ENCODE assay signal across 14 cellular contexts in genomic region chr14:23077962-23078361, GRCh38. TPM values are rescaled to one million over a fixed set of nuclear protein-coding genes. Genes with fewer than 3 reads are reported as not detected.
DNase-seq lines count a peak whose midpoint lies in the region; ATAC-seq, FAIRE-seq and TF ChIP-seq lines count a peak whose summit lies in the region.
"Had no signal": no experiment of that assay in that cellular context is flagged by ENCODE, and none has a peak within 500 bp of the region (broad histone marks: within the 10 kb centered on the region; RNA-seq: fewer than 3 reads in every experiment).

No MANE protein-coding gene starts in this region.

- H3K36me3 ChIP-seq in SK-N-SH (replicated peaks in 1 of 2; ENCODE audit: control insufficient read depth in 1 of 2, insufficient read depth in 2 of 2, low read length in 1 of 2) = peaks cover 78 to 79% of the 10 kb centered on the region in 2 experiments
- H3K36me3 ChIP-seq in keratinocyte (ENCODE audit: control insufficient read depth in 2 of 2, extremely low read depth in 1 of 2, insufficient read depth in 2 of 2, low read length in 2 of 2) = peaks cover 17 to 56% of the 10 kb centered on the region in 2 experiments

- no peaks in the 10 kb centered on the region for H4K20me1 ChIP-seq in SK-N-SH (ENCODE audit: insufficient read depth)
- no peaks in the 10 kb centered on the region for H4K20me1 ChIP-seq in keratinocyte (ENCODE audit: control insufficient read depth, extremely low read depth, insufficient read depth, low read length)

- no peaks in the 10 kb centered on the region for H3K27me3 Mint-ChIP-seq in activated naive CD8-positive, alpha-beta T cell treated with anti-CD3 and anti-CD28 coated beads, Interleukin-2, amount 50 U/mL, for 24 hours
- H3K27me3 Mint-ChIP-seq in stimulated activated naive B cell treated with anti-CD40 and anti-IgM and Interleukin-4, amounts not matched to agents 10 μg/mL and 1 μg/mL and 100 μg/mL, for 72 hours = no peaks in the 10 kb centered on the region

- H3K4me2 ChIP-seq in SK-N-SH (no peak overlapping the region), keratinocyte (ENCODE audit: control insufficient read depth, extremely low read depth, insufficient read depth, low read depth, low read length) (no peak overlapping the region)

- DNase-seq in SK-N-SH (no peak), keratinocyte (ENCODE audit: low read depth, low spot score) (no peak), GM19240 (ENCODE audit: insufficient read length, low spot score) (no peak)
- DNase-seq in activated naive CD8-positive, alpha-beta T cell treated with anti-CD3 and anti-CD28 coated beads, Interleukin-2, amount 50 U/mL, for 24 hours = no peak
- no peak for DNase-seq in stimulated activated naive B cell treated with anti-CD40 and anti-IgM and Interleukin-4, amounts not matched to agents 10 μg/mL and 1 μg/mL and 100 μg/mL, for 72 hours
- DNase-seq: activated T-cell treated with anti-CD3 and anti-CD28 coated beads, Interleukin-2, amount 50 U/mL, for 4 hours; central memory CD4-positive, alpha-beta T cell; NCI-H2171 treated with DMSO at 0.1 percent for 48 hours; stimulated activated CD4-positive, alpha-beta T cell treated with anti-CD3 and anti-CD28 coated beads, Interleukin-4, amount 100 ng/mL, for 1 hour had no signal

- no peaks in the 10 kb centered on the region for H3K9me2 ChIP-seq in SK-N-SH

- WGBS in SK-N-SH (ENCODE audit: low lambda C conversion rate) = 89% methylated on average over 5 of the region's 5 CpGs

- no peak for FAIRE-seq in keratinocyte (lab: Jason Lieb, UNC)
- FAIRE-seq: GM12878 had no signal

- TF ChIP-seq CTCF in SK-N-SH (IDR thresholded peaks at IDR 0.05) (no peak), keratinocyte (optimal IDR thresholded peaks at IDR 0.05 in 1 of 3, IDR thresholded peaks at IDR 0.05 in 1 of 3, conservative IDR thresholded peaks at IDR 0.05 in 1 of 3; ENCODE audit: extremely low read depth in 1 of 3, insufficient read depth in 2 of 3, low read length in 3 of 3) (no peak)

- dilution Hi-C loops in keratinocyte (cut with MboI; ENCODE audit: extremely low pct_ligation_motif_present, low sequenced_read_pairs) = no loop called here

- TF ChIP-seq RAD21 in SK-N-SH (IDR thresholded peaks at IDR 0.05; ENCODE audit: low read length) = no peak

- no peaks in the 10 kb centered on the region for H3K9me3 Mint-ChIP-seq in activated naive CD8-positive, alpha-beta T cell treated with anti-CD3 and anti-CD28 coated beads, Interleukin-2, amount 50 U/mL, for 24 hours
- H3K9me3 Mint-ChIP-seq in stimulated activated naive B cell treated with anti-CD40 and anti-IgM and Interleukin-4, amounts not matched to agents 10 μg/mL and 1 μg/mL and 100 μg/mL, for 72 hours = no peaks in the 10 kb centered on the region
- H3K9me3 Mint-ChIP-seq: activated T-cell treated with anti-CD3 and anti-CD28 coated beads, Interleukin-2, amount 50 U/mL, for 4 hours had no signal

- H3K9me1 ChIP-seq in keratinocyte (ENCODE audit: control insufficient read depth, extremely low read depth, insufficient read depth, low read length) = no peaks in the 10 kb centered on the region

- H3K27me3 ChIP-seq in SK-N-SH (ENCODE audit: insufficient read depth) (no peaks in the 10 kb centered on the region), keratinocyte (ENCODE audit: control insufficient read depth, extremely low read depth, insufficient read depth, low read length) (no peaks in the 10 kb centered on the region)
- H3K27me3 ChIP-seq: foreskin keratinocyte had no signal

- peaks cover 57% of the 10 kb centered on the region for H3K36me3 Mint-ChIP-seq in activated naive CD8-positive, alpha-beta T cell treated with anti-CD3 and anti-CD28 coated beads, Interleukin-2, amount 50 U/mL, for 24 hours (ENCODE audit: low read depth)
- peaks cover 24 to 43% of the 10 kb centered on the region in 2 donors for H3K36me3 Mint-ChIP-seq in stimulated activated naive B cell treated with anti-CD40 and anti-IgM and Interleukin-4, amounts not matched to agents 10 μg/mL and 1 μg/mL and 100 μg/mL, for 72 hours

- H3K4me3 Mint-ChIP-seq in activated naive CD8-positive, alpha-beta T cell treated with anti-CD3 and anti-CD28 coated beads, Interleukin-2, amount 50 U/mL, for 24 hours = no peak overlapping the region
- H3K4me3 Mint-ChIP-seq in stimulated activated naive B cell treated with anti-CD40 and anti-IgM and Interleukin-4, amounts not matched to agents 10 μg/mL and 1 μg/mL and 100 μg/mL, for 72 hours = no peak overlapping the region
- H3K4me3 Mint-ChIP-seq: activated T-cell treated with anti-CD3 and anti-CD28 coated beads, Interleukin-2, amount 50 U/mL, for 4 hours had no signal

- H3K27ac ChIP-seq in SK-N-SH (ENCODE audit: low read depth in 2 of 2, low read length in 1 of 2) (peak overlapping the region; percentile 44 to 75; a peak in 3 of 4 replicates), keratinocyte (ENCODE audit: control insufficient read depth, insufficient read depth, low read length) (peak overlapping the region; percentile 44)
- H3K27ac ChIP-seq: foreskin keratinocyte had no signal

- no peak for ATAC-seq in SK-N-SH treated with all-trans-retinoic acid at 6 μM for 48 hours
- no peak for ATAC-seq in activated naive CD8-positive, alpha-beta T cell treated with anti-CD3 and anti-CD28 coated beads, Interleukin-2, amount 50 U/mL, for 24 hours
- ATAC-seq in stimulated activated naive B cell treated with anti-CD40 and anti-IgM and Interleukin-4, amounts not matched to agents 10 μg/mL and 1 μg/mL and 100 μg/mL, for 72 hours (replicated peaks) = no peak
- no peak for ATAC-seq in GM21723 (IDR thresholded peaks at IDR 0.05; ENCODE audit: unreplicated experiment)
- ATAC-seq in HG03565 (IDR thresholded peaks at IDR 0.05; ENCODE audit: unreplicated experiment) = no peak
- ATAC-seq: activated T-cell treated with anti-CD3 and anti-CD28 coated beads, Interleukin-2, amount 50 U/mL, for 4 hours; GM12878 had no signal

- no peak overlapping the region for H2AFZ ChIP-seq in SK-N-SH (ENCODE audit: low read depth)
- H2AFZ ChIP-seq in keratinocyte (ENCODE audit: control insufficient read depth, low read length) = no peak overlapping the region

- TF ChIP-seq EP300 in SK-N-SH (IDR thresholded peaks at IDR 0.05; ENCODE audit: borderline replicate concordance in 1 of 2, low read depth in 1 of 2, low read length in 1 of 2) = no peak

- H3K9me3 ChIP-seq in SK-N-SH = no peaks in the 10 kb centered on the region
- H3K9me3 ChIP-seq in keratinocyte (ENCODE audit: control insufficient read depth, low read depth, low read length) = no peaks in the 10 kb centered on the region

- POLR2A ChIA-PET in SK-N-SH (lab: Yijun Ruan, JAX) = no interaction called here

- H3K27ac Mint-ChIP-seq in activated naive CD8-positive, alpha-beta T cell treated with anti-CD3 and anti-CD28 coated beads, Interleukin-2, amount 50 U/mL, for 24 hours = peak overlapping the region; percentile 8
- H3K27ac Mint-ChIP-seq in stimulated activated naive B cell treated with anti-CD40 and anti-IgM and Interleukin-4, amounts not matched to agents 10 μg/mL and 1 μg/mL and 100 μg/mL, for 72 hours = peak overlapping the region; percentile 22

- peaks cover 3% of the 10 kb centered on the region for H3K4me1 Mint-ChIP-seq in activated naive CD8-positive, alpha-beta T cell treated with anti-CD3 and anti-CD28 coated beads, Interleukin-2, amount 50 U/mL, for 24 hours
- peaks cover 14 to 15% of the 10 kb centered on the region in 2 donors for H3K4me1 Mint-ChIP-seq in stimulated activated naive B cell treated with anti-CD40 and anti-IgM and Interleukin-4, amounts not matched to agents 10 μg/mL and 1 μg/mL and 100 μg/mL, for 72 hours

- H3K4me1 ChIP-seq in SK-N-SH (ENCODE audit: control insufficient read depth in 1 of 2, insufficient read depth in 2 of 2, low read depth in 1 of 2, low read length in 1 of 2) = peaks cover 0 to 22% of the 10 kb centered on the region in 2 experiments; a peak in 2 of 4 replicates
- peaks cover 15% of the 10 kb centered on the region for H3K4me1 ChIP-seq in keratinocyte (ENCODE audit: control insufficient read depth, extremely low read depth, insufficient read depth, low read length)

- CTCF ChIA-PET in SK-N-SH (lab: Yijun Ruan, JAX) = interaction anchor here (0.8 to 5.8 kb wide), 17 partner anchors 10 to 515 kb away, joined by 3 to 73 read pairs (median 7); partner anchors contain the start of genes ACIN1, C14orf119, CDH24 and HAUS4

- peaks cover 49% of the 10 kb centered on the region for H3K79me2 ChIP-seq in SK-N-SH (ENCODE audit: insufficient read depth)
- H3K79me2 ChIP-seq in keratinocyte (ENCODE audit: control insufficient read depth, insufficient read depth, low read length) = peaks cover 4% of the 10 kb centered on the region

- H3F3A ChIP-seq in SK-N-SH (replicated peaks; ENCODE audit: insufficient read depth) = peaks cover 51% of the 10 kb centered on the region

- H3K4me3 ChIP-seq in SK-N-SH (ENCODE audit: low read depth in 2 of 2, low read length in 1 of 2) = no peak overlapping the region
- no peak overlapping the region for H3K4me3 ChIP-seq in keratinocyte (ENCODE audit: control insufficient read depth in 2 of 3, extremely low read depth in 1 of 3, insufficient read depth in 2 of 3, low read depth in 1 of 3, low read length in 3 of 3)
- H3K4me3 ChIP-seq: GM12878 had no signal

- H3K9ac ChIP-seq in SK-N-SH (no peak overlapping the region), keratinocyte (ENCODE audit: control insufficient read depth, extremely low read depth, insufficient read depth, low read length) (no peak overlapping the region)

RNA-seq across cellular contexts. Expression of gene ACIN1, which starts 17.0 kb away (rescaled TPM):
- 159 and 195 TPM in 2 replicates for polyA plus RNA-seq in SK-N-SH (2012; rRNA removed)
- polyA plus RNA-seq in SK-N-SH (2012; cell fraction: cytosol; rRNA removed) = 67.5 and 71.7 TPM in 2 replicates
- 543 and 819 TPM in 2 replicates for polyA plus RNA-seq in SK-N-SH (2012; cell fraction: nucleus; rRNA removed)
- 92.0 to 104 TPM (median 96.7 TPM) in 3 replicates for polyA plus RNA-seq in keratinocyte
- polyA plus RNA-seq in keratinocyte (2011; ENCODE audit: low read depth) = 38.9 TPM
- polyA plus RNA-seq in keratinocyte (2011; cell fraction: cytosol; rRNA removed) = 43.4 and 46.3 TPM in 2 replicates
- 345 and 378 TPM in 2 replicates for polyA plus RNA-seq in keratinocyte (2011; cell fraction: nucleus; rRNA removed)
- polyA plus RNA-seq in keratinocyte (2012; ENCODE audit: low replicate concordance) = 56.1 and 89.9 TPM in 2 replicates
- polyA minus RNA-seq in keratinocyte = 69.6 to 117 TPM (median 76.3 TPM) in 3 replicates
- 29.4 TPM for polyA minus RNA-seq in keratinocyte (2011; cell fraction: cytosol; rRNA and poly(A)+ RNA removed)
- 78.8 and 118 TPM in 2 replicates for polyA minus RNA-seq in keratinocyte (2011; cell fraction: nucleus; rRNA and poly(A)+ RNA removed)

RNA-seq across cellular contexts. Expression of gene C14orf119, which starts 17.3 kb away (rescaled TPM):
- polyA plus RNA-seq in SK-N-SH (2012; rRNA removed) (55.2 and 73.3 TPM in 2 replicates), keratinocyte (73.7 to 117 TPM (median 101 TPM) in 3 replicates)
- polyA plus RNA-seq in SK-N-SH (2012; cell fraction: cytosol; rRNA removed) = 58.8 and 59.3 TPM in 2 replicates
- polyA plus RNA-seq in SK-N-SH (2012; cell fraction: nucleus; rRNA removed) = 28.4 and 47.1 TPM in 2 replicates
- polyA plus RNA-seq in keratinocyte (2011; ENCODE audit: low read depth) = 70.3 TPM
- polyA plus RNA-seq in keratinocyte (2011; cell fraction: cytosol; rRNA removed) = 80.2 and 98.9 TPM in 2 replicates
- 73.9 and 75.5 TPM in 2 replicates for polyA plus RNA-seq in keratinocyte (2011; cell fraction: nucleus; rRNA removed)
- polyA plus RNA-seq in keratinocyte (2012; ENCODE audit: low replicate concordance) = 64.6 and 81.2 TPM in 2 replicates
- 41.1 to 143 TPM (median 85.1 TPM) in 3 replicates for polyA minus RNA-seq in keratinocyte
- polyA minus RNA-seq in keratinocyte (2011; cell fraction: cytosol; rRNA and poly(A)+ RNA removed) = 33.8 TPM
- 18.7 and 35.0 TPM in 2 replicates for polyA minus RNA-seq in keratinocyte (2011; cell fraction: nucleus; rRNA and poly(A)+ RNA removed)

RNA-seq across cellular contexts. Expression of gene CDH24, which starts 20.6 kb away (rescaled TPM):
- polyA plus RNA-seq in SK-N-SH (2012; rRNA removed) (30.8 and 36.7 TPM in 2 replicates), keratinocyte (3.5 to 5.8 TPM (median 3.9 TPM) in 3 replicates)
- polyA plus RNA-seq in SK-N-SH (2012; cell fraction: cytosol; rRNA removed) = 5.2 and 9.5 TPM in 2 replicates
- polyA plus RNA-seq in SK-N-SH (2012; cell fraction: nucleus; rRNA removed) = 289 and 297 TPM in 2 replicates
- 0.42 TPM for polyA plus RNA-seq in keratinocyte (2011; ENCODE audit: low read depth)
- 1.1 and 1.7 TPM in 2 replicates for polyA plus RNA-seq in keratinocyte (2011; cell fraction: cytosol; rRNA removed)
- 21.9 and 31.8 TPM in 2 replicates for polyA plus RNA-seq in keratinocyte (2011; cell fraction: nucleus; rRNA removed)
- 2.6 and 3.1 TPM in 2 replicates for polyA plus RNA-seq in keratinocyte (2012; ENCODE audit: low replicate concordance)
- 6.6 to 7.7 TPM (median 7.4 TPM) in 3 replicates for polyA minus RNA-seq in keratinocyte
- polyA minus RNA-seq in keratinocyte (2011; cell fraction: cytosol; rRNA and poly(A)+ RNA removed) = 2.5 TPM
- polyA minus RNA-seq in keratinocyte (2011; cell fraction: nucleus; rRNA and poly(A)+ RNA removed) = 5.7 and 6.0 TPM in 2 replicates

RNA-seq across cellular contexts. Expression of gene CIROP, which starts 26.8 kb away (rescaled TPM):
- polyA plus RNA-seq in SK-N-SH (2012; rRNA removed) (not detected in 2 replicates), keratinocyte (not detected in 3 replicates)
- not detected in 2 replicates for polyA plus RNA-seq in SK-N-SH (2012; cell fraction: cytosol; rRNA removed)
- polyA plus RNA-seq in SK-N-SH (2012; cell fraction: nucleus; rRNA removed) = not detected in 2 replicates
- polyA plus RNA-seq in keratinocyte (2011; ENCODE audit: low read depth) = not detected
- polyA plus RNA-seq in keratinocyte (2011; cell fraction: cytosol; rRNA removed) = not detected in 2 replicates
- polyA plus RNA-seq in keratinocyte (2011; cell fraction: nucleus; rRNA removed) = not detected in 2 replicates
- polyA plus RNA-seq in keratinocyte (2012; ENCODE audit: low replicate concordance) = not detected in 2 replicates
- polyA minus RNA-seq in keratinocyte = not detected in 3 replicates
- polyA minus RNA-seq in keratinocyte (2011; cell fraction: cytosol; rRNA and poly(A)+ RNA removed) = not detected
- not detected in 2 replicates for polyA minus RNA-seq in keratinocyte (2011; cell fraction: nucleus; rRNA and poly(A)+ RNA removed)
- polyA plus RNA-seq: foreskin keratinocyte, GM12878 had no signal

RNA-seq across cellular contexts. Expression of gene PSMB11, which starts 36.0 kb away (rescaled TPM):
- polyA plus RNA-seq in SK-N-SH (2012; rRNA removed) (not detected in 2 replicates), keratinocyte (not detected in 3 replicates)
- polyA plus RNA-seq in SK-N-SH (2012; cell fraction: cytosol; rRNA removed) = not detected in 2 replicates
- polyA plus RNA-seq in SK-N-SH (2012; cell fraction: nucleus; rRNA removed) = not detected in 2 replicates
- not detected for polyA plus RNA-seq in keratinocyte (2011; ENCODE audit: low read depth)
- polyA plus RNA-seq in keratinocyte (2011; cell fraction: cytosol; rRNA removed) = not detected in 2 replicates
- polyA plus RNA-seq in keratinocyte (2011; cell fraction: nucleus; rRNA removed) = not detected in 2 replicates
- polyA plus RNA-seq in keratinocyte (2012; ENCODE audit: low replicate concordance) = not detected in 2 replicates
- 1.0 TPM in 1 of 3 replicates, not detected in the others for polyA minus RNA-seq in keratinocyte
- not detected for polyA minus RNA-seq in keratinocyte (2011; cell fraction: cytosol; rRNA and poly(A)+ RNA removed)
- polyA minus RNA-seq in keratinocyte (2011; cell fraction: nucleus; rRNA and poly(A)+ RNA removed) = not detected in 2 replicates
- polyA plus RNA-seq: foreskin keratinocyte, GM12878 had no signal
